In genomic region chr7:154380771-154381170, GRCh38 we compare ENCODE assay signal across 30 cellular contexts.
"Had no signal": no experiment of that assay in that cellular context is flagged by ENCODE, and none has a peak within 500 bp of the region (broad histone marks: within the 10 kb centered on the region; RNA-seq: fewer than 3 reads in every experiment).

No MANE protein-coding gene starts in this region.

- H3K36me3 Mint-ChIP-seq: activated naive CD8-positive, alpha-beta T cell had no signal

- H3K27me3 ChIP-seq: brain microvascular endothelial cell, esophagus squamous epithelium had no signal

- H3K9me3 Mint-ChIP-seq: activated CD8-positive, alpha-beta T cell treated with anti-CD3 and anti-CD28 coated beads for 36 hours had no signal

- H3K27ac Mint-ChIP-seq: activated B cell treated with CpG ODN at 0.5 μM for 24 hours; activated CD8-positive, alpha-beta T cell treated with anti-CD3 and anti-CD28 coated beads for 36 hours; activated naive CD8-positive, alpha-beta T cell; activated T-helper 17 cell treated with anti-CD3 and anti-CD28 coated beads, Interleukin-2, amount 50 U/mL, for 72 hours; effector memory CD8-positive, alpha-beta T cell; T-helper 17 cell; T-helper 2 cell treated with Interferon-gamma antibody and Interleukin-4, amounts not matched to agents 5 μg/mL and 100 μg/mL, for 36 hours had no signal

- H3K36me3 ChIP-seq: brain microvascular endothelial cell, esophagus squamous epithelium, WERI-Rb-1 had no signal

- H3K27me3 Mint-ChIP-seq: activated B cell treated with CpG ODN at 0.5 μM for 24 hours; activated CD8-positive, alpha-beta T cell treated with anti-CD3 and anti-CD28 coated beads for 36 hours; activated naive CD8-positive, alpha-beta T cell; activated T-helper 17 cell treated with anti-CD3 and anti-CD28 coated beads, Interleukin-2, amount 50 U/mL, for 72 hours; effector memory CD8-positive, alpha-beta T cell; T-helper 17 cell had no signal

- H3K4me1 ChIP-seq: esophagus squamous epithelium had no signal

- H3K4me1 Mint-ChIP-seq: activated B cell treated with CpG ODN at 0.5 μM for 24 hours; activated T-helper 17 cell treated with anti-CD3 and anti-CD28 coated beads, Interleukin-2, amount 50 U/mL, for 72 hours; T-helper 17 cell had no signal

- ATAC-seq: activated CD4-positive, CD25-positive, alpha-beta regulatory T cell treated with anti-CD3 and anti-CD28 coated beads, Interleukin-2, amount 50 U/mL, for 24 hours; activated CD8-positive, alpha-beta T cell treated with anti-CD3 and anti-CD28 coated beads for 36 hours; activated T-cell treated with anti-CD3 and anti-CD28 coated beads, Interleukin-2, amount 50 U/mL, for 4 hours; activated T-helper 17 cell treated with anti-CD3 and anti-CD28 coated beads, Interleukin-2, amount 50 U/mL, for 72 hours; effector memory CD8-positive, alpha-beta T cell; T-helper 17 cell had no signal

- H3K27ac ChIP-seq: brain microvascular endothelial cell, esophagus squamous epithelium, WERI-Rb-1 had no signal

- H3K4me3 ChIP-seq: esophagus squamous epithelium had no signal

- H3K4me3 Mint-ChIP-seq: activated B cell treated with CpG ODN at 0.5 μM for 24 hours; activated CD8-positive, alpha-beta T cell treated with anti-CD3 and anti-CD28 coated beads for 36 hours; activated naive CD8-positive, alpha-beta T cell; activated T-cell treated with anti-CD3 and anti-CD28 coated beads, Interleukin-2, amount 50 U/mL, for 4 hours; activated T-helper 17 cell treated with anti-CD3 and anti-CD28 coated beads, Interleukin-2, amount 50 U/mL, for 72 hours; effector memory CD8-positive, alpha-beta T cell; T-helper 17 cell; T-helper 2 cell treated with Interferon-gamma antibody and Interleukin-4, amounts not matched to agents 5 μg/mL and 100 μg/mL, for 36 hours had no signal

- DNase-seq: activated B cell treated with CpG ODN at 0.5 μM for 24 hours; activated CD4-positive, alpha-beta T cell treated with anti-CD3 and anti-CD28 coated beads for 48 hours; activated CD4-positive, alpha-beta T cell treated with anti-CD3 and anti-CD28 coated beads, Interleukin-2, amount 50 U/mL, for 1 hour; activated CD4-positive, alpha-beta T cell treated with anti-CD3 and anti-CD28 coated beads, Interleukin-2, amount 50 U/mL, for 48 hours; activated CD8-positive, alpha-beta memory T cell treated with anti-CD3 and anti-CD28 coated beads for 24 hours; activated CD8-positive, alpha-beta T cell treated with anti-CD3 and anti-CD28 coated beads for 36 hours; activated effector memory CD4-positive, alpha-beta T cell treated with Interleukin-2 at 50 U/mL for 16 hours; activated gamma-delta T cell treated with Interleukin-2 at 50 U/mL for 16 hours; activated naive CD4-positive, alpha-beta T cell treated with anti-CD3 and anti-CD28 coated beads, Interleukin-2, amount 50 U/mL, for 16 hours; activated naive CD4-positive, alpha-beta T cell treated with Interleukin-2 at 50 U/mL for 16 hours; activated T-cell treated with anti-CD3 and anti-CD28 coated beads, Interleukin-2, amount 50 U/mL, for 4 hours; amniotic stem cell; brain microvascular endothelial cell; caudate nucleus; cortex of kidney; dermis blood vessel endothelial cell; effector CD4-positive, alpha-beta T cell; effector memory CD8-positive, alpha-beta T cell; erythroblast; esophagus squamous epithelium; foreskin melanocyte; head of caudate nucleus; T-helper 1 cell; T-helper 17 cell; T1000; WERI-Rb-1 had no signal
